Comparison of ENCODE assay signal across 15 cellular contexts in genomic region chr19:13956365-13956744, GRCh38. TPM values are rescaled to one million over a fixed set of nuclear protein-coding genes. Genes with fewer than 3 reads are reported as not detected.
DNase-seq lines count a peak whose midpoint lies in the region; ATAC-seq, FAIRE-seq and TF ChIP-seq lines count a peak whose summit lies in the region.
"Had no signal": no experiment of that assay in that cellular context is flagged by ENCODE, and none has a peak within 500 bp of the region (broad histone marks: within the 10 kb centered on the region; RNA-seq: fewer than 3 reads in every experiment).

No MANE protein-coding gene starts in this region.

- TF ChIP-seq CTCF in heart left ventricle (IDR thresholded peaks at IDR 0.05) (no peak), K562 (IDR thresholded peaks at IDR 0.05 in 2 of 3, conservative IDR thresholded peaks at IDR 0.05 in 1 of 3; ENCODE audit: insufficient read depth in 2 of 3, low read depth in 1 of 3, low read length in 3 of 3) (no peak), omental fat pad (IDR thresholded peaks at IDR 0.05) (no peak)

- H2AK5ac ChIP-seq in neuronal stem cell (ENCODE audit: low read depth, low read length): no peak overlapping the region

- H3K36me3 ChIP-seq in heart left ventricle: peaks cover 0 to 74% (median 65%) of the 10 kb centered on the region in 9 donors
- peaks cover 74% of the 10 kb centered on the region for H3K36me3 ChIP-seq in K562 (ENCODE audit: control insufficient read depth, insufficient read depth, low read length)
- peaks cover 53 to 75% of the 10 kb centered on the region in 2 donors for H3K36me3 ChIP-seq in neuronal stem cell (replicated peaks in 1 of 2; ENCODE audit: control insufficient read depth in 2 of 2, insufficient read depth in 2 of 2, low read length in 2 of 2)

- H2BK120ac ChIP-seq in neuronal stem cell (ENCODE audit: low read depth, low read length): no peak overlapping the region

- H4K20me1 ChIP-seq in K562 (replicated peaks; ENCODE audit: control insufficient read depth, insufficient read depth, low read length): peaks cover 4% of the 10 kb centered on the region; the same call in 1 of the 2 replicates

- H3K9ac ChIP-seq in K562 (ENCODE audit: insufficient read depth in 1 of 2, low read depth in 2 of 2, low read length in 2 of 2): no peak overlapping the region
- no peak overlapping the region for H3K9ac ChIP-seq in neuronal stem cell (ENCODE audit: low read depth, low read length, poor library complexity)
- H3K9ac ChIP-seq: BLaER1, GM23248 had no signal

- peak; percentile 58 for DNase-seq in Right ventricle myocardium inferior (ENCODE audit: missing footprints)
- DNase-seq in heart left ventricle: no peak
- no peak for DNase-seq in K562 (ENCODE audit: extremely low read depth in 1 of 4, low spot score in 3 of 4)
- DNase-seq in neuronal stem cell (ENCODE audit: low spot score): no peak
- no peak for DNase-seq in NCI-H2196 treated with DMSO at 0.1 percent for 48 hours (lab: John Stamatoyannopoulos, UW; ENCODE audit: unreplicated experiment)
- no peak for DNase-seq in omental fat pad (ENCODE audit: low spot score)
- DNase-seq: Caco-2; CD8-positive, alpha-beta memory T cell; DND-41; GDM1; GM23248 had no signal

- no peak overlapping the region for H2AFZ ChIP-seq in K562 (ENCODE audit: low read depth, low read length)
- no peak overlapping the region for H2AFZ ChIP-seq in neuronal stem cell (ENCODE audit: low read length)
- H2AFZ ChIP-seq: GM23248 had no signal

- H3K4me1 ChIP-seq in heart left ventricle (peaks cover 5 to 39% (median 15%) of the 10 kb centered on the region in 12 donors), K562 (replicated peaks in 1 of 2; ENCODE audit: control insufficient read depth in 2 of 2, insufficient read depth in 2 of 2, low read length in 2 of 2) (peaks cover 14 to 79% of the 10 kb centered on the region in 2 experiments; a peak in 4 of 5 replicates), neuronal stem cell (ENCODE audit: control insufficient read depth in 2 of 2, insufficient read depth in 1 of 2, low read depth in 1 of 2, low read length in 2 of 2) (peaks cover 4 to 9% of the 10 kb centered on the region in 2 donors)

- H2BK12ac ChIP-seq in neuronal stem cell (ENCODE audit: low read length): no peak overlapping the region

- H3K79me1 ChIP-seq in neuronal stem cell (ENCODE audit: low read depth, low read length): peaks cover 30% of the 10 kb centered on the region

- H4K91ac ChIP-seq in neuronal stem cell (ENCODE audit: low read depth, low read length, poor library complexity): no peak overlapping the region

- FAIRE-seq in K562 (lab: Jason Lieb, UNC): no peak

- WGBS in heart left ventricle, 4 donors: 94 to 100% (median 95%) methylated on average over 7 to 16 of the region's 16 CpGs
- 90% methylated on average over 13 of the region's 16 CpGs for WGBS in K562 (ENCODE audit: insufficient coverage, low coverage, missing lambda C conversion rate)
- no CpG with 5 or more reads among the region's 16 CpGs for WGBS in neuronal stem cell (ENCODE audit: extremely low coverage in 2 of 2, insufficient read length in 2 of 2, insufficient replicate concordance in 1 of 2), 2 donors

- CTCF ChIA-PET in K562 (lab: Yijun Ruan, JAX; ENCODE audit: low intra/inter-chr PET ratio): no interaction called here

- no peaks in the 10 kb centered on the region for H3K9me1 ChIP-seq in K562 (ENCODE audit: control insufficient read depth, insufficient read depth, low read length)

- TF ChIP-seq POLR2A in heart left ventricle (IDR thresholded peaks at IDR 0.05) (no peak), K562 (conservative IDR thresholded peaks at IDR 0.05) (no peak)

- no peak for ATAC-seq in Right ventricle myocardium inferior
- no peak for ATAC-seq in heart left ventricle
- ATAC-seq in K562: no peak
- ATAC-seq in omental fat pad (ENCODE audit: low FRiP score): no peak
- no peak for ATAC-seq in GM19452 (IDR thresholded peaks at IDR 0.05; ENCODE audit: unreplicated experiment)

- peaks cover 23% of the 10 kb centered on the region for H3K79me2 ChIP-seq in K562 (ENCODE audit: control insufficient read depth, insufficient read depth, low read length)

- in situ Hi-C loops in K562 (cut with MboI): no loop called here

- TF ChIP-seq EP300 in K562 (IDR thresholded peaks at IDR 0.05; ENCODE audit: low read length): no peak

- H4K8ac ChIP-seq in neuronal stem cell (ENCODE audit: low read depth, low read length): no peak overlapping the region

- H3K9me3 ChIP-seq in heart left ventricle: no peaks in the 10 kb centered on the region
- H3K9me3 ChIP-seq in K562 (replicated peaks; ENCODE audit: control insufficient read depth, insufficient read depth, low read depth, low read length): no peaks in the 10 kb centered on the region
- H3K9me3 ChIP-seq in neuronal stem cell (replicated peaks in 1 of 2; ENCODE audit: control insufficient read depth in 2 of 2, insufficient read depth in 1 of 2, low read depth in 1 of 2, low read length in 2 of 2): no peaks in the 10 kb centered on the region
- H3K9me3 ChIP-seq: BLaER1, Caco-2 had no signal

- intact Hi-C loops in Right ventricle myocardium inferior (cut with DNase I) (no loop called here), heart left ventricle (cut with DNase I) (loop anchor here in 4 of 10 donors (10.0 kb wide), 2 partner anchors 48 to 118 kb away; partner anchors contain the start of genes RFX1 (in 4 of the 4) and MISP3 (in 1 of the 4)), K562 (cut with micrococcal nuclease) (loop anchor here (10.0 kb wide), 1 partner anchor 78 kb away; the partner anchor contains the start of gene IL27RA)

- H3K27me3 ChIP-seq in heart left ventricle (no peaks in the 10 kb centered on the region), K562 (ENCODE audit: control insufficient read depth in 2 of 2, insufficient read depth in 2 of 2, low read length in 2 of 2) (no peaks in the 10 kb centered on the region), neuronal stem cell (ENCODE audit: control insufficient read depth in 3 of 3, insufficient read depth in 3 of 3, low read depth in 1 of 3, low read length in 3 of 3) (no peaks in the 10 kb centered on the region)
- H3K27me3 ChIP-seq: BLaER1 had no signal

- H3K4me2 ChIP-seq in K562 (ENCODE audit: insufficient read depth, low read length): no peak overlapping the region
- H3K4me2 ChIP-seq in neuronal stem cell (ENCODE audit: insufficient read depth, low read length, poor library complexity, severe bottlenecking): no peak overlapping the region
- H3K4me2 ChIP-seq: BLaER1 had no signal

- peak overlapping the region; percentile 73 for H3K23ac ChIP-seq in neuronal stem cell (ENCODE audit: low read depth, low read length, poor library complexity)

- H3K4me3 ChIP-seq in heart left ventricle (no peak overlapping the region), K562 (no peak overlapping the region), neuronal stem cell (ENCODE audit: low read length in 2 of 2) (no peak overlapping the region)
- H3K4me3 ChIP-seq: BLaER1, GM23248 had no signal

- TF ChIP-seq RAD21 in K562 (CRISPR knock-in tag; conservative IDR thresholded peaks at IDR 0.05 in 1 of 2, IDR thresholded peaks at IDR 0.05 in 1 of 2): no peak

- H3K27ac ChIP-seq in heart left ventricle: peak overlapping the region in 5 of 12 donors; percentile 6 to 50 (median 36)
- H3K27ac ChIP-seq in K562 (ENCODE audit: extremely low read depth, low read depth, low read length): no peak overlapping the region
- no peak overlapping the region for H3K27ac ChIP-seq in neuronal stem cell (replicated peaks; ENCODE audit: low read length)
- H3K27ac ChIP-seq: 22Rv1, BLaER1, GM23248 had no signal

- H2BK5ac ChIP-seq in neuronal stem cell (ENCODE audit: low read length): peak overlapping the region; percentile 5

- POLR2A ChIA-PET in K562 (lab: Yijun Ruan, JAX): interaction anchor here (0.6 to 0.8 kb wide), 2 partner anchors 87 to 637 kb away, joined by 3 to 4 read pairs; no protein-coding TSS in a partner anchor

- BruUV-seq in K562 (replicated peaks; lab: Mats Ljungman, UMichigan): no TSS peak

- H2BK15ac ChIP-seq in neuronal stem cell (ENCODE audit: low read length): no peak overlapping the region

- no peak overlapping the region for H3K18ac ChIP-seq in neuronal stem cell (ENCODE audit: low read length)

- no peak overlapping the region for H3K14ac ChIP-seq in neuronal stem cell (ENCODE audit: low read length)

- H3K4ac ChIP-seq in neuronal stem cell (ENCODE audit: low read length): no peak overlapping the region

RNA-seq across cellular contexts. Expression of gene DCAF15, which starts 4.0 kb away (rescaled TPM):
- total RNA-seq in Right ventricle myocardium inferior: 18.0 TPM
- 10 to 100 TPM in 8 of 9 donors, 1 to 10 TPM in 1; 8.4 to 21.4 (median 17.6) TPM for total RNA-seq in heart left ventricle
- 10 to 100 TPM; 24.3 to 25.8 TPM for polyA plus RNA-seq in heart left ventricle
- total RNA-seq in K562 (2011; cell fraction: chromatin; rRNA removed; ENCODE audit: low replicate concordance): 49.6 and 162 TPM in 2 replicates
- total RNA-seq in K562 (2011; cell fraction: nucleolus; rRNA removed): 148 and 149 TPM in 2 replicates
- total RNA-seq in K562 (2011; cell fraction: nucleoplasm; rRNA removed): 55.0 and 76.5 TPM in 2 replicates
- total RNA-seq in K562 (2014; rRNA removed): 37.0 and 39.4 TPM in 2 replicates
- 10.4 and 13.6 TPM in 2 replicates for total RNA-seq in K562 (2014; rRNA removed; fragmentation: Illumina TruSeq; extraction: Trizol)
- 22.5 and 24.0 TPM in 2 replicates for total RNA-seq in K562 (2015; rRNA removed; fragmentation: Illumina TruSeq; extraction: Trizol)
- 63.2 and 68.5 TPM in 2 replicates for total RNA-seq in K562 (2021)
- 27.7 and 46.8 TPM in 2 replicates for polyA plus RNA-seq in K562 (2011; rRNA removed)
- polyA plus RNA-seq in K562 (2011; cell fraction: cytosol; rRNA removed): 28.8 and 44.6 TPM in 2 replicates
- polyA plus RNA-seq in K562 (2011; cell fraction: nucleus; rRNA removed): 228 and 347 TPM in 2 replicates
- 50.0 and 68.0 TPM in 2 replicates for polyA plus RNA-seq in K562 (2012)
- polyA plus RNA-seq in K562 (2014; fragmentation: Illumina TruSeq; extraction: Trizol): 31.0 and 55.5 TPM in 2 replicates
- under 1 TPM; 0.17 to 0.56 TPM for polyA plus RNA-seq in K562 (2014; fragmentation: Nextera tagmentation; extraction: Ambion mirVana)
- 52.5 and 56.2 TPM in 2 replicates for polyA plus RNA-seq in K562 (2014; rRNA removed)
- 14.2 and 17.7 TPM in 2 replicates for polyA minus RNA-seq in K562 (2011; rRNA and poly(A)+ RNA removed)
- 19.0 and 22.3 TPM in 2 replicates for polyA minus RNA-seq in K562 (2011; cell fraction: cytosol; rRNA and poly(A)+ RNA removed)
- polyA minus RNA-seq in K562 (2011; cell fraction: nucleus; rRNA and poly(A)+ RNA removed): 42.0 and 54.3 TPM in 2 replicates
- polyA plus RNA-seq in neuronal stem cell (2013, experiment 1 of 2): 44.9 TPM
- polyA plus RNA-seq in neuronal stem cell (2013, experiment 2 of 2): 44.2 TPM
- 10 to 100 TPM in 3 of 4 donors, 1 to 10 TPM in 1; 8.9 to 22.9 (median 11.9) TPM for total RNA-seq in omental fat pad

RNA-seq across cellular contexts. Expression of gene PODNL1, which starts 18.1 kb away (rescaled TPM):
- total RNA-seq in Right ventricle myocardium inferior: 2.5 TPM
- total RNA-seq in heart left ventricle: 1 to 10 TPM in 5 of 9 donors, under 1 TPM in 3, not detected in 1; 0.36 to 6.3 (median 1.5) TPM
- polyA plus RNA-seq in heart left ventricle: 1 to 10 TPM; 1.6 to 1.7 TPM
- 0.14 and 2.1 TPM in 2 replicates for total RNA-seq in K562 (2011; cell fraction: chromatin; rRNA removed; ENCODE audit: low replicate concordance)
- 0.53 and 1.2 TPM in 2 replicates for total RNA-seq in K562 (2011; cell fraction: nucleolus; rRNA removed)
- total RNA-seq in K562 (2011; cell fraction: nucleoplasm; rRNA removed): 0.29 and 2.3 TPM in 2 replicates
- 0.12 TPM in 1 of 2 replicates, not detected in the other for total RNA-seq in K562 (2014; rRNA removed)
- not detected in 2 replicates for total RNA-seq in K562 (2014; rRNA removed; fragmentation: Illumina TruSeq; extraction: Trizol)
- total RNA-seq in K562 (2015; rRNA removed; fragmentation: Illumina TruSeq; extraction: Trizol): 0.25 and 0.34 TPM in 2 replicates
- total RNA-seq in K562 (2021): 0.40 and 0.47 TPM in 2 replicates
- 0.18 and 0.46 TPM in 2 replicates for polyA plus RNA-seq in K562 (2011; rRNA removed)
- polyA plus RNA-seq in K562 (2011; cell fraction: cytosol; rRNA removed): 0.55 and 0.91 TPM in 2 replicates
- 0.18 and 0.60 TPM in 2 replicates for polyA plus RNA-seq in K562 (2011; cell fraction: nucleus; rRNA removed)
- polyA plus RNA-seq in K562 (2012): 0.82 and 1.8 TPM in 2 replicates
- 0.22 and 0.42 TPM in 2 replicates for polyA plus RNA-seq in K562 (2014; fragmentation: Illumina TruSeq; extraction: Trizol)
- polyA plus RNA-seq in K562 (2014; fragmentation: Nextera tagmentation; extraction: Ambion mirVana): under 1 TPM in 1 of 2 experiments, not detected in 1; 0.24 TPM
- polyA plus RNA-seq in K562 (2014; rRNA removed): 0.21 TPM in 1 of 2 replicates, not detected in the other
- 0.42 TPM in 1 of 2 replicates, not detected in the other for polyA minus RNA-seq in K562 (2011; rRNA and poly(A)+ RNA removed)
- not detected in 2 replicates for polyA minus RNA-seq in K562 (2011; cell fraction: cytosol; rRNA and poly(A)+ RNA removed)
- 0.13 and 0.67 TPM in 2 replicates for polyA minus RNA-seq in K562 (2011; cell fraction: nucleus; rRNA and poly(A)+ RNA removed)
- 2.8 TPM for polyA plus RNA-seq in neuronal stem cell (2013, experiment 1 of 2)
- 2.8 TPM for polyA plus RNA-seq in neuronal stem cell (2013, experiment 2 of 2)
- not detected for total RNA-seq in omental fat pad
- total RNA-seq: A673, Caco-2 had no signal
- polyA plus RNA-seq: CD8-positive, alpha-beta memory T cell had no signal

RNA-seq across cellular contexts. Expression of gene RFX1, which starts 49.8 kb away (rescaled TPM):
- total RNA-seq in Right ventricle myocardium inferior (15.4 TPM), heart left ventricle (10 to 100 TPM in 5 of 9 donors, 1 to 10 TPM in 4; 6.0 to 15.4 (median 11.6) TPM), K562 (2014; rRNA removed) (3.1 and 4.0 TPM in 2 replicates), K562 (2014; rRNA removed; fragmentation: Illumina TruSeq; extraction: Trizol) (0.22 and 0.40 TPM in 2 replicates), K562 (2015; rRNA removed; fragmentation: Illumina TruSeq; extraction: Trizol) (1.2 and 1.4 TPM in 2 replicates), K562 (2021) (17.9 and 19.3 TPM in 2 replicates), omental fat pad (1 to 10 TPM; 2.8 to 7.6 (median 3.2) TPM)
- polyA plus RNA-seq in heart left ventricle (1 to 10 TPM; 4.0 to 6.2 TPM), K562 (2011; rRNA removed) (0.95 and 1.4 TPM in 2 replicates), K562 (2014; fragmentation: Illumina TruSeq; extraction: Trizol) (1.7 and 4.7 TPM in 2 replicates), K562 (2014; fragmentation: Nextera tagmentation; extraction: Ambion mirVana) (under 1 TPM; 0.14 to 0.25 TPM), K562 (2014; rRNA removed) (3.8 and 4.8 TPM in 2 replicates)
- 5.5 and 14.4 TPM in 2 replicates for total RNA-seq in K562 (2011; cell fraction: chromatin; rRNA removed; ENCODE audit: low replicate concordance)
- total RNA-seq in K562 (2011; cell fraction: nucleolus; rRNA removed): 12.2 and 13.2 TPM in 2 replicates
- 7.8 and 8.1 TPM in 2 replicates for total RNA-seq in K562 (2011; cell fraction: nucleoplasm; rRNA removed)
- polyA plus RNA-seq in K562 (2011; cell fraction: cytosol; rRNA removed): 0.60 and 1.4 TPM in 2 replicates
- 5.3 and 11.1 TPM in 2 replicates for polyA plus RNA-seq in K562 (2011; cell fraction: nucleus; rRNA removed)
- polyA plus RNA-seq in K562 (2012): 9.7 and 10.4 TPM in 2 replicates
- 0.35 and 0.36 TPM in 2 replicates for polyA minus RNA-seq in K562 (2011; rRNA and poly(A)+ RNA removed)
- 5.1 and 12.7 TPM in 2 replicates for polyA minus RNA-seq in K562 (2011; cell fraction: cytosol; rRNA and poly(A)+ RNA removed)
- 4.2 and 5.9 TPM in 2 replicates for polyA minus RNA-seq in K562 (2011; cell fraction: nucleus; rRNA and poly(A)+ RNA removed)
- polyA plus RNA-seq in neuronal stem cell (2013, experiment 1 of 2): 7.3 TPM
- 7.5 TPM for polyA plus RNA-seq in neuronal stem cell (2013, experiment 2 of 2)

RNA-seq across cellular contexts. Expression of gene CC2D1A, which starts 50.4 kb away (rescaled TPM):
- total RNA-seq in Right ventricle myocardium inferior: 18.7 TPM
- total RNA-seq in heart left ventricle: 10 to 100 TPM; 14.4 to 36.3 (median 19.2) TPM
- 10 to 100 TPM; 19.5 to 29.2 TPM for polyA plus RNA-seq in heart left ventricle
- total RNA-seq in K562 (2011; cell fraction: chromatin; rRNA removed; ENCODE audit: low replicate concordance): 61.5 and 146 TPM in 2 replicates
- total RNA-seq in K562 (2011; cell fraction: nucleolus; rRNA removed): 72.1 and 79.4 TPM in 2 replicates
- 61.5 and 70.7 TPM in 2 replicates for total RNA-seq in K562 (2011; cell fraction: nucleoplasm; rRNA removed)
- 17.9 and 18.8 TPM in 2 replicates for total RNA-seq in K562 (2014; rRNA removed)
- total RNA-seq in K562 (2014; rRNA removed; fragmentation: Illumina TruSeq; extraction: Trizol): 5.8 and 7.7 TPM in 2 replicates
- total RNA-seq in K562 (2015; rRNA removed; fragmentation: Illumina TruSeq; extraction: Trizol): 12.0 and 12.9 TPM in 2 replicates
- 28.4 and 31.0 TPM in 2 replicates for total RNA-seq in K562 (2021)
- 10.1 and 25.5 TPM in 2 replicates for polyA plus RNA-seq in K562 (2011; rRNA removed)
- 8.9 and 11.7 TPM in 2 replicates for polyA plus RNA-seq in K562 (2011; cell fraction: cytosol; rRNA removed)
- 67.6 and 73.2 TPM in 2 replicates for polyA plus RNA-seq in K562 (2011; cell fraction: nucleus; rRNA removed)
- polyA plus RNA-seq in K562 (2012): 17.9 and 39.2 TPM in 2 replicates
- polyA plus RNA-seq in K562 (2014; fragmentation: Illumina TruSeq; extraction: Trizol): 15.6 and 21.2 TPM in 2 replicates
- under 1 TPM; 0.32 to 0.42 TPM for polyA plus RNA-seq in K562 (2014; fragmentation: Nextera tagmentation; extraction: Ambion mirVana)
- 26.7 and 27.1 TPM in 2 replicates for polyA plus RNA-seq in K562 (2014; rRNA removed)
- 8.3 and 8.9 TPM in 2 replicates for polyA minus RNA-seq in K562 (2011; rRNA and poly(A)+ RNA removed)
- polyA minus RNA-seq in K562 (2011; cell fraction: cytosol; rRNA and poly(A)+ RNA removed): 9.0 and 11.1 TPM in 2 replicates
- 15.9 and 19.3 TPM in 2 replicates for polyA minus RNA-seq in K562 (2011; cell fraction: nucleus; rRNA and poly(A)+ RNA removed)
- polyA plus RNA-seq in neuronal stem cell (2013, experiment 1 of 2): 19.7 TPM
- 18.7 TPM for polyA plus RNA-seq in neuronal stem cell (2013, experiment 2 of 2)
- total RNA-seq in omental fat pad: 10 to 100 TPM; 12.3 to 24.9 (median 15.6) TPM

RNA-seq across cellular contexts. Expression of gene BRME1, which starts 50.4 kb away (rescaled TPM):
- total RNA-seq in Right ventricle myocardium inferior: 0.76 TPM
- total RNA-seq in heart left ventricle: 1 to 10 TPM in 1 of 9 donors, under 1 TPM in 6, not detected in 2; 0.23 to 1.2 (median 0.70) TPM
- 1 to 10 TPM in 1 of 2 donors, under 1 TPM in 1; 0.46 to 1.2 TPM for polyA plus RNA-seq in heart left ventricle
- 4.2 and 15.2 TPM in 2 replicates for total RNA-seq in K562 (2011; cell fraction: chromatin; rRNA removed; ENCODE audit: low replicate concordance)
- total RNA-seq in K562 (2011; cell fraction: nucleolus; rRNA removed): 11.3 and 15.2 TPM in 2 replicates
- total RNA-seq in K562 (2011; cell fraction: nucleoplasm; rRNA removed): 7.3 TPM in 2 replicates
- total RNA-seq in K562 (2014; rRNA removed): 3.6 and 4.2 TPM in 2 replicates
- total RNA-seq in K562 (2014; rRNA removed; fragmentation: Illumina TruSeq; extraction: Trizol): 1.9 and 2.4 TPM in 2 replicates
- total RNA-seq in K562 (2015; rRNA removed; fragmentation: Illumina TruSeq; extraction: Trizol): 4.6 and 6.0 TPM in 2 replicates
- total RNA-seq in K562 (2021): 5.9 and 6.1 TPM in 2 replicates
- 3.0 and 5.5 TPM in 2 replicates for polyA plus RNA-seq in K562 (2011; rRNA removed)
- 5.1 and 5.3 TPM in 2 replicates for polyA plus RNA-seq in K562 (2011; cell fraction: cytosol; rRNA removed)
- 13.5 and 15.3 TPM in 2 replicates for polyA plus RNA-seq in K562 (2011; cell fraction: nucleus; rRNA removed)
- polyA plus RNA-seq in K562 (2012): 4.7 and 8.9 TPM in 2 replicates
- polyA plus RNA-seq in K562 (2014; fragmentation: Illumina TruSeq; extraction: Trizol): 4.6 and 4.8 TPM in 2 replicates
- under 1 TPM; 0.75 to 0.88 TPM for polyA plus RNA-seq in K562 (2014; fragmentation: Nextera tagmentation; extraction: Ambion mirVana)
- polyA plus RNA-seq in K562 (2014; rRNA removed): 4.5 and 6.0 TPM in 2 replicates
- polyA minus RNA-seq in K562 (2011; rRNA and poly(A)+ RNA removed): 1.4 and 1.6 TPM in 2 replicates
- 1.4 and 4.5 TPM in 2 replicates for polyA minus RNA-seq in K562 (2011; cell fraction: cytosol; rRNA and poly(A)+ RNA removed)
- polyA minus RNA-seq in K562 (2011; cell fraction: nucleus; rRNA and poly(A)+ RNA removed): 4.6 and 7.6 TPM in 2 replicates
- 1.8 TPM for polyA plus RNA-seq in neuronal stem cell (2013, experiment 1 of 2)
- 2.1 TPM for polyA plus RNA-seq in neuronal stem cell (2013, experiment 2 of 2)
- total RNA-seq in omental fat pad: under 1 TPM in 2 of 4 donors, not detected in 2; 0.46 to 0.95 TPM
